In the genomic region with DNA sequence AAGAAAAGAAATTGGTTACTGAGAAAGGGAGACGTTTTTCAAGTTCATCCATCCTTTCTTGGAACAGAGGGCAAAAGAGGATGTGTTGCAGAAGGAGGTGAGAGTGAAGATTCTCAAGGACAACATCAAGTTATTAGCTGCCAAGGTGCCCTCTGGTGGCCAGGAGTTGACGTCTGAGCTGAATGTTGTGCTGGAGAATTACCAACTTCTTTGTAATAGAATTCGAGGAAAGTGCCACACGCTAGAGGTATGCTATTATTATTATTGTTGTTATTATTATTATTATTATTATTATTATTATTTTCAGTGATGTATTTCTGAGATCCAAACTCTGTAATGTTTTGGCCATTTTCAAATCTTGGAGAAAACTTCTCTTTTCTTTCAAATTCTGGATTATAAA, we compare ENCODE assay signal across 8 cellular contexts.
DNase-seq lines count a peak whose midpoint lies in the region; ATAC-seq, FAIRE-seq and TF ChIP-seq lines count a peak whose summit lies in the region.

No MANE protein-coding gene starts in this region.

- peaks cover 64% of the 10 kb centered on the region for H3K36me3 ChIP-seq in lower lobe of right lung

- peaks cover 9% of the 10 kb centered on the region for H3K4me1 Mint-ChIP-seq in activated CD4-positive, alpha-beta T cell treated with anti-CD3 and anti-CD28 coated beads, Interleukin-2, amount 10 ng/mL, durations not matched to agents 24 days and 14 days

- intact Hi-C loops in activated CD4-positive, alpha-beta T cell treated with anti-CD3 and anti-CD28 coated beads, Interleukin-2, amount 10 ng/mL, durations not matched to agents 24 days and 14 days (cut with micrococcal nuclease), result loop anchor here (1.0 to 5.0 kb wide), 5 partner anchors 130 to 377 kb away; partner anchors contain the start of gene UTRN
- intact Hi-C loops in lower lobe of right lung (cut with DNase I), result no loop called here

- H3K27me3 ChIP-seq in lower lobe of right lung (ENCODE audit: low read depth), result no peaks in the 10 kb centered on the region

- H3K4me3 ChIP-seq in lower lobe of right lung, result no peak overlapping the region

- peaks cover 22% of the 10 kb centered on the region for H3K4me1 ChIP-seq in lower lobe of right lung

- H3K9me3 Mint-ChIP-seq in activated CD4-positive, alpha-beta T cell treated with anti-CD3 and anti-CD28 coated beads, Interleukin-2, amount 10 ng/mL, durations not matched to agents 24 days and 14 days, result no peaks in the 10 kb centered on the region

- ATAC-seq in GM18502 (IDR thresholded peaks at IDR 0.05; ENCODE audit: poor library complexity, unreplicated experiment) (peak; percentile 86), HG03103 (IDR thresholded peaks at IDR 0.05; ENCODE audit: low read depth, unreplicated experiment) (peak; percentile 68), lower lobe of right lung (peak; percentile 73 to 82)

- H3K36me3 Mint-ChIP-seq in activated CD4-positive, alpha-beta T cell treated with anti-CD3 and anti-CD28 coated beads, Interleukin-2, amount 10 ng/mL, durations not matched to agents 24 days and 14 days (ENCODE audit: low read depth), result peaks cover 29% of the 10 kb centered on the region

- H3K27ac ChIP-seq in lower lobe of right lung, result no peak overlapping the region

- H3K27ac Mint-ChIP-seq in activated CD4-positive, alpha-beta T cell treated with anti-CD3 and anti-CD28 coated beads, Interleukin-2, amount 10 ng/mL, durations not matched to agents 24 days and 14 days, result no peak overlapping the region

- DNase-seq in NCI-H460 (ENCODE audit: extremely low read depth, low read depth) (peak; percentile 65), dedifferentiated amniotic fluid mesenchymal stem cell (ENCODE audit: extremely low spot score) (peak; percentile 80), lower lobe of right lung (peak; percentile 73)
- peak; percentile 89 for DNase-seq in activated CD4-positive, alpha-beta T cell treated with anti-CD3 and anti-CD28 coated beads, Interleukin-2, amount 10 ng/mL, durations not matched to agents 24 days and 14 days
- peak; percentile 20 for DNase-seq in stimulated activated CD8-positive, alpha-beta memory T cell treated with anti-CD3 and anti-CD28 coated beads, Interleukin-15, amount 100 ng/mL, for 24 hours (ENCODE audit: low read depth)

- H3K27me3 Mint-ChIP-seq in activated CD4-positive, alpha-beta T cell treated with anti-CD3 and anti-CD28 coated beads, Interleukin-2, amount 10 ng/mL, durations not matched to agents 24 days and 14 days, result no peaks in the 10 kb centered on the region

- FAIRE-seq in A204.1 (lab: Jason Lieb, UNC), result peak; percentile 93

- H3K4me3 Mint-ChIP-seq in activated CD4-positive, alpha-beta T cell treated with anti-CD3 and anti-CD28 coated beads, Interleukin-2, amount 10 ng/mL, durations not matched to agents 24 days and 14 days, result no peak overlapping the region

- TF ChIP-seq CTCF in lower lobe of right lung (IDR thresholded peaks at IDR 0.05), result peak; percentile 69

- no peaks in the 10 kb centered on the region for H3K9me3 ChIP-seq in lower lobe of right lung

Comparison
In these comparisons a context has a peak if more than half of its experiments do, and no peak if none do; other contexts are left out.
1. DNase-seq: peak in every context shown above with its lines; median percentile 89 in activated CD4-positive, alpha-beta T cell treated with anti-CD3 and anti-CD28 coated beads, Interleukin-2, amount 10 ng/mL, durations not matched to agents 24 days and 14 days; 80 in dedifferentiated amniotic fluid mesenchymal stem cell; 73 in lower lobe of right lung; 65 in NCI-H460; 20 in stimulated activated CD8-positive, alpha-beta memory T cell treated with anti-CD3 and anti-CD28 coated beads, Interleukin-15, amount 100 ng/mL, for 24 hours.